ENCODE assay signal across 18 cellular contexts in genomic region chr6:16510245-16510644, GRCh38.
DNase-seq lines count a peak whose midpoint lies in the region; ATAC-seq, FAIRE-seq and TF ChIP-seq lines count a peak whose summit lies in the region.
"Had no signal": no experiment of that assay in that cellular context is flagged by ENCODE, and none has a peak within 500 bp of the region (broad histone marks: within the 10 kb centered on the region; RNA-seq: fewer than 3 reads in every experiment).

No MANE protein-coding gene starts in this region.

- H3K9me3 ChIP-seq in trophoblast cell (ENCODE audit: insufficient read depth, low read depth, low read length): no peaks in the 10 kb centered on the region
- H3K9me3 ChIP-seq: BLaER1 had no signal

- no peak overlapping the region for H3K4me3 Mint-ChIP-seq in T-helper 2 cell treated with Interferon-gamma antibody and Interleukin-4, amounts not matched to agents 5 μg/mL and 100 μg/mL, for 36 hours
- H3K4me3 Mint-ChIP-seq in activated T-helper 1 cell treated with anti-CD3 and anti-CD28 coated beads, Interleukin-12 subunit alpha, Interleukin-12 subunit beta, Interleukin-2, Interleukin-4 antibody, amounts not matched to agents 30 ng/mL and 10 ng/mL and 1 ng/mL, durations not matched to agents 14 hours and 24 hours and 36 hours: no peak overlapping the region
- no peak overlapping the region for H3K4me3 Mint-ChIP-seq in stimulated activated naive B cell treated with anti-CD40 and anti-IgM and Interleukin-4, amounts not matched to agents 10 μg/mL and 1 μg/mL and 100 μg/mL, for 72 hours
- H3K4me3 Mint-ChIP-seq: CD14-positive monocyte, GM23338 had no signal

- no peak overlapping the region for H2AK5ac ChIP-seq in trophoblast cell (ENCODE audit: low read length)

- no peak overlapping the region for H3K9ac ChIP-seq in trophoblast cell (ENCODE audit: low read length)
- H3K9ac ChIP-seq: BLaER1 had no signal

- intact Hi-C loops in activated T-helper 1 cell treated with anti-CD3 and anti-CD28 coated beads, Interleukin-12 subunit alpha, Interleukin-12 subunit beta, Interleukin-2, Interleukin-4 antibody, amounts not matched to agents 30 ng/mL and 10 ng/mL and 1 ng/mL, durations not matched to agents 14 hours and 24 hours and 36 hours (cut with micrococcal nuclease): loop anchor here (5.0 to 10.0 kb wide), 4 partner anchors 68 to 445 kb away; no protein-coding TSS in a partner anchor

- no peaks in the 10 kb centered on the region for H3K27me3 Mint-ChIP-seq in T-helper 2 cell treated with Interferon-gamma antibody and Interleukin-4, amounts not matched to agents 5 μg/mL and 100 μg/mL, for 36 hours (ENCODE audit: low read depth)
- H3K27me3 Mint-ChIP-seq in activated T-helper 1 cell treated with anti-CD3 and anti-CD28 coated beads, Interleukin-12 subunit alpha, Interleukin-12 subunit beta, Interleukin-2, Interleukin-4 antibody, amounts not matched to agents 30 ng/mL and 10 ng/mL and 1 ng/mL, durations not matched to agents 14 hours and 24 hours and 36 hours (ENCODE audit: insufficient read depth): no peaks in the 10 kb centered on the region
- peaks cover 0 to 2% of the 10 kb centered on the region in 2 donors for H3K27me3 Mint-ChIP-seq in stimulated activated naive B cell treated with anti-CD40 and anti-IgM and Interleukin-4, amounts not matched to agents 10 μg/mL and 1 μg/mL and 100 μg/mL, for 72 hours
- H3K27me3 Mint-ChIP-seq: CD4-positive, alpha-beta memory T cell had no signal

- H3K27ac Mint-ChIP-seq in T-helper 2 cell treated with Interferon-gamma antibody and Interleukin-4, amounts not matched to agents 5 μg/mL and 100 μg/mL, for 36 hours: peak overlapping the region; percentile 6
- H3K27ac Mint-ChIP-seq in activated T-helper 1 cell treated with anti-CD3 and anti-CD28 coated beads, Interleukin-12 subunit alpha, Interleukin-12 subunit beta, Interleukin-2, Interleukin-4 antibody, amounts not matched to agents 30 ng/mL and 10 ng/mL and 1 ng/mL, durations not matched to agents 14 hours and 24 hours and 36 hours: peak overlapping the region; percentile 62
- peak overlapping the region; percentile 1 for H3K27ac Mint-ChIP-seq in stimulated activated naive B cell treated with anti-CD40 and anti-IgM and Interleukin-4, amounts not matched to agents 10 μg/mL and 1 μg/mL and 100 μg/mL, for 72 hours
- H3K27ac Mint-ChIP-seq: GM23338 had no signal

- H4K91ac ChIP-seq in trophoblast cell (ENCODE audit: low read depth, low read length): no peak overlapping the region

- H3K27ac ChIP-seq in trophoblast cell (ENCODE audit: low read depth, low read length): no peak overlapping the region
- H3K27ac ChIP-seq: BLaER1 had no signal

- no peak overlapping the region for H4K8ac ChIP-seq in trophoblast cell (ENCODE audit: low read depth, low read length)

- no peak overlapping the region for H4K12ac ChIP-seq in trophoblast cell (ENCODE audit: low read depth, low read length)

- peaks cover 8 to 10% of the 10 kb centered on the region in 2 experiments for H3K4me1 ChIP-seq in trophoblast cell (ENCODE audit: control insufficient read depth in 1 of 2, insufficient read depth in 2 of 2, low read length in 2 of 2)

- H2BK12ac ChIP-seq in trophoblast cell (ENCODE audit: low read length): no peak overlapping the region

- H3K36me3 ChIP-seq in trophoblast cell (ENCODE audit: control insufficient read depth in 1 of 2, insufficient read depth in 2 of 2, low read length in 2 of 2): no peaks in the 10 kb centered on the region
- H3K36me3 ChIP-seq: BLaER1 had no signal

- no peak overlapping the region for H3K14ac ChIP-seq in trophoblast cell (ENCODE audit: low read length)

- H3K9me3 Mint-ChIP-seq in T-helper 2 cell treated with Interferon-gamma antibody and Interleukin-4, amounts not matched to agents 5 μg/mL and 100 μg/mL, for 36 hours: no peaks in the 10 kb centered on the region
- no peaks in the 10 kb centered on the region for H3K9me3 Mint-ChIP-seq in activated T-helper 1 cell treated with anti-CD3 and anti-CD28 coated beads, Interleukin-12 subunit alpha, Interleukin-12 subunit beta, Interleukin-2, Interleukin-4 antibody, amounts not matched to agents 30 ng/mL and 10 ng/mL and 1 ng/mL, durations not matched to agents 14 hours and 24 hours and 36 hours
- no peaks in the 10 kb centered on the region for H3K9me3 Mint-ChIP-seq in stimulated activated naive B cell treated with anti-CD40 and anti-IgM and Interleukin-4, amounts not matched to agents 10 μg/mL and 1 μg/mL and 100 μg/mL, for 72 hours
- H3K9me3 Mint-ChIP-seq: CD14-positive monocyte; CD4-positive, alpha-beta memory T cell; GM23338 had no signal

- H3K79me2 ChIP-seq in trophoblast cell (ENCODE audit: control insufficient read depth, insufficient read depth, low read length, poor library complexity): no peaks in the 10 kb centered on the region

- no CpG with 5 or more reads among the region's 2 CpGs for WGBS in trophoblast cell (ENCODE audit: extremely low coverage, insufficient coverage, insufficient read length)

- H2BK120ac ChIP-seq in trophoblast cell (ENCODE audit: insufficient read depth, low read length, poor library complexity): no peak overlapping the region

- no peak overlapping the region for H3K4me3 ChIP-seq in trophoblast cell (ENCODE audit: low read depth, low read length)
- H3K4me3 ChIP-seq: BLaER1, GM12878, GM23338 had no signal

- H3K27me3 ChIP-seq in trophoblast cell (ENCODE audit: insufficient read depth, low read length): no peaks in the 10 kb centered on the region
- H3K27me3 ChIP-seq: BLaER1 had no signal

- H3K23ac ChIP-seq in trophoblast cell (ENCODE audit: low read length): no peak overlapping the region

- no peak overlapping the region for H3K4ac ChIP-seq in trophoblast cell (ENCODE audit: low read depth, low read length)

- no peak overlapping the region for H3K4me2 ChIP-seq in trophoblast cell (ENCODE audit: low read length)
- H3K4me2 ChIP-seq: BLaER1, GM23338 had no signal

- H3K18ac ChIP-seq in trophoblast cell (ENCODE audit: low read length): no peak overlapping the region

- ATAC-seq in stimulated activated naive B cell treated with anti-CD40 and anti-IgM and Interleukin-4, amounts not matched to agents 10 μg/mL and 1 μg/mL and 100 μg/mL, for 72 hours (replicated peaks): no peak
- no peak for ATAC-seq in HG02759 (IDR thresholded peaks at IDR 0.05; ENCODE audit: unreplicated experiment)

- no peak overlapping the region for H2BK5ac ChIP-seq in trophoblast cell (ENCODE audit: low read depth, low read length, poor library complexity)

- FAIRE-seq in GM12892 (lab: Jason Lieb, UNC): peak; percentile 9
- FAIRE-seq: GM12878, H54 had no signal

- H3K4me1 Mint-ChIP-seq in T-helper 2 cell treated with Interferon-gamma antibody and Interleukin-4, amounts not matched to agents 5 μg/mL and 100 μg/mL, for 36 hours (ENCODE audit: low read depth): peaks cover 61% of the 10 kb centered on the region
- peaks cover 74% of the 10 kb centered on the region for H3K4me1 Mint-ChIP-seq in activated T-helper 1 cell treated with anti-CD3 and anti-CD28 coated beads, Interleukin-12 subunit alpha, Interleukin-12 subunit beta, Interleukin-2, Interleukin-4 antibody, amounts not matched to agents 30 ng/mL and 10 ng/mL and 1 ng/mL, durations not matched to agents 14 hours and 24 hours and 36 hours (ENCODE audit: low read depth)
- peaks cover 48 to 77% of the 10 kb centered on the region in 2 donors for H3K4me1 Mint-ChIP-seq in stimulated activated naive B cell treated with anti-CD40 and anti-IgM and Interleukin-4, amounts not matched to agents 10 μg/mL and 1 μg/mL and 100 μg/mL, for 72 hours

- DNase-seq in T-helper 2 cell treated with Interferon-gamma antibody and Interleukin-4, amounts not matched to agents 5 μg/mL and 100 μg/mL, for 36 hours (ENCODE audit: low spot score): no peak
- no peak for DNase-seq in T-helper 2 cell
- no peak for DNase-seq in GM12892 (ENCODE audit: insufficient read length)
- no peak for DNase-seq in activated T-helper 1 cell treated with anti-CD3 and anti-CD28 coated beads, Interleukin-12 subunit alpha, Interleukin-12 subunit beta, Interleukin-2, Interleukin-4 antibody, amounts not matched to agents 30 ng/mL and 10 ng/mL and 1 ng/mL, durations not matched to agents 14 hours and 24 hours and 36 hours (ENCODE audit: low spot score)
- no peak for DNase-seq in stimulated activated naive B cell treated with anti-CD40 and anti-IgM and Interleukin-4, amounts not matched to agents 10 μg/mL and 1 μg/mL and 100 μg/mL, for 72 hours
- no peak for DNase-seq in NCI-H146 treated with DMSO at 0.1 percent for 48 hours (lab: John Stamatoyannopoulos, UW; ENCODE audit: unreplicated experiment)
- no peak for DNase-seq in trophoblast cell
- DNase-seq: 8988T, DMS53, DND-41, EL had no signal

- H3K36me3 Mint-ChIP-seq in T-helper 2 cell treated with Interferon-gamma antibody and Interleukin-4, amounts not matched to agents 5 μg/mL and 100 μg/mL, for 36 hours (ENCODE audit: low read depth): peaks cover 37% of the 10 kb centered on the region
- peaks cover 44% of the 10 kb centered on the region for H3K36me3 Mint-ChIP-seq in activated T-helper 1 cell treated with anti-CD3 and anti-CD28 coated beads, Interleukin-12 subunit alpha, Interleukin-12 subunit beta, Interleukin-2, Interleukin-4 antibody, amounts not matched to agents 30 ng/mL and 10 ng/mL and 1 ng/mL, durations not matched to agents 14 hours and 24 hours and 36 hours (ENCODE audit: low read depth)
- peaks cover 37 to 38% of the 10 kb centered on the region in 2 donors for H3K36me3 Mint-ChIP-seq in stimulated activated naive B cell treated with anti-CD40 and anti-IgM and Interleukin-4, amounts not matched to agents 10 μg/mL and 1 μg/mL and 100 μg/mL, for 72 hours

- no peak for TF ChIP-seq POLR2A in GM12892 (IDR thresholded peaks at IDR 0.05; ENCODE audit: low read depth, low read length)

- no peaks in the 10 kb centered on the region for H3K79me1 ChIP-seq in trophoblast cell (ENCODE audit: low read length)

- H2AFZ ChIP-seq in trophoblast cell (ENCODE audit: insufficient read depth, low read length, poor library complexity): no peak overlapping the region
- H2AFZ ChIP-seq: GM23338 had no signal

Comparison
In these comparisons a context has a peak if more than half of its experiments do, and no peak if none do; other contexts are left out.
1. H3K27ac Mint-ChIP-seq: peak in every context shown above with its lines; median percentile 62 in activated T-helper 1 cell treated with anti-CD3 and anti-CD28 coated beads, Interleukin-12 subunit alpha, Interleukin-12 subunit beta, Interleukin-2, Interleukin-4 antibody, amounts not matched to agents 30 ng/mL and 10 ng/mL and 1 ng/mL, durations not matched to agents 14 hours and 24 hours and 36 hours; 6 in T-helper 2 cell treated with Interferon-gamma antibody and Interleukin-4, amounts not matched to agents 5 μg/mL and 100 μg/mL, for 36 hours; 1 in stimulated activated naive B cell treated with anti-CD40 and anti-IgM and Interleukin-4, amounts not matched to agents 10 μg/mL and 1 μg/mL and 100 μg/mL, for 72 hours.